24 cellular contexts compared by ENCODE assay signal in genomic region chr7:48760528-48761265, GRCh38.
"Had no signal": no experiment of that assay in that cellular context is flagged by ENCODE, and none has a peak within 500 bp of the region (broad histone marks: within the 10 kb centered on the region; RNA-seq: fewer than 3 reads in every experiment).

No MANE protein-coding gene starts in this region.

- H3K4me3 ChIP-seq: esophagus squamous epithelium, heart right ventricle, left lung, lung, pancreas, psoas muscle, right atrium auricular region, tibial artery had no signal

- ATAC-seq: activated CD8-positive, alpha-beta T cell treated with anti-CD3 and anti-CD28 coated beads, Interleukin-2, amount 10 ng/mL, durations not matched to agents 7 days and 5 days; activated naive CD8-positive, alpha-beta T cell treated with anti-CD3 and anti-CD28 coated beads, Interleukin-2, amount 50 U/mL, for 24 hours; heart right ventricle; left lung; natural killer cell; pancreas; psoas muscle; T-cell had no signal

- DNase-seq: activated CD4-positive, alpha-beta T cell treated with anti-CD3 and anti-CD28 coated beads, Interleukin-2, amount 10 ng/mL, durations not matched to agents 7 days and 5 days; activated CD4-positive, CD25-positive, alpha-beta regulatory T cell treated with anti-CD3 and anti-CD28 coated beads, Interleukin-2, amount 50 U/mL, for 72 hours; activated CD8-positive, alpha-beta T cell treated with anti-CD3 and anti-CD28 coated beads, Interleukin-2, amount 10 ng/mL, durations not matched to agents 7 days and 5 days; activated gamma-delta T cell; activated naive CD4-positive, alpha-beta T cell treated with anti-CD3 and anti-CD28 coated beads, Interleukin-2, amount 50 U/mL, for 16 hours; activated naive CD8-positive, alpha-beta T cell treated with anti-CD3 and anti-CD28 coated beads, Interleukin-2, amount 50 U/mL, for 24 hours; cerebellar nuclear complex; cortex of kidney; endodermal cell; esophagus squamous epithelium; heart right ventricle; kidney; left lung; natural killer cell; pancreas; psoas muscle; stimulated activated CD4-positive, alpha-beta T cell treated with anti-CD3 and anti-CD28 coated beads, Interleukin-12 subunit alpha, Interleukin-12 subunit beta, amount 100 ng/mL, for 4 hours; stimulated activated CD4-positive, alpha-beta T cell treated with anti-CD3 and anti-CD28 coated beads, Interleukin-4, amount 100 ng/mL, for 4 hours; substantia nigra; T-cell; tibial artery; WERI-Rb-1 had no signal
